In the genomic region with DNA sequence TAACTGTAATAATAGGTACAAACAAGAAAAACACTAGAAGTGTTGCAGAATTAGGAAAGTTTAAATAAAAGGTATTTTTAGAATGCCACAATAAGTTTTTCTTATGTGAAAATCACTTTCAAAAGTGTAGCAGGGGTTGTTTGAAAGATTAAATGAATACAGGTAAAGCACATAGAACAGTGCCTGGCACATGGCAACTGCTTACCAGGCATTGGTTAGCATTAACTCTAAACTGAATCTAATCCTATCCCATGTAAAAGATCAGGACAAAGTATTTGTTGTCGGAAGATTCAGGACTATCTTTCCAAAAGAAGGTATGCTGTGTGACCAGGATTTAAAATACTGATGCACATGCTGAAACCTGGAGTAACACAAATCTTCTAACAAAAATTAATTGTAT, we compare ENCODE assay signal across 1 cellular context.
TF ChIP-seq lines count a peak whose summit lies in the region.

No MANE protein-coding gene starts in this region.

TF ChIP-seq in H1, 55 proteins besides CTCF, POLR2A, EP300 and RAD21 (continued from another document):
- TF ChIP-seq BRCA1 (IDR thresholded peaks at IDR 0.05; ENCODE audit: low read depth, low read length), result no peak
